ENCODE assay signal across 29 cellular contexts in the genomic region with DNA sequence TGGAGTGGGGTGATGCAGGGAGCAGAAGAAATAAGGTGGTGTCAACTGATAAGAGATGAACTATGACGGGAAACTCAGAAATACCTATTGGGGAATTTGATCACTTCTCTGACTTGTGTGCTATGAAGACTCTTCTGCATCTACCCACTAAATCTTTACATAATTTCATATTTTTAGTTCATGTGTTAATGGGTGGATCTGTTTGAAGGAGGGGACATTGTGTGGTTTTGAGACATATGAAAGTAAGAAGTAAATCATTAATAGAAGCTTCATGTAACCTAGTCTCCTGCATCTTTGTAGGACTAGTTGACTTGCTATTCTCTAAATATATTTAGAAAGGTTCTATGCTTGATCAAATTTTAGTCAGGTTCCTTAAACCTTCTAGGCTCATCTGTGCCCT.
"Had no signal": no experiment of that assay in that cellular context is flagged by ENCODE, and none has a peak within 500 bp of the region (broad histone marks: within the 10 kb centered on the region; RNA-seq: fewer than 3 reads in every experiment).

No MANE protein-coding gene starts in this region.

- H3K4me3 Mint-ChIP-seq: dendritic cell treated with granulocyte-macrophage colony-stimulating factor and Interleukin-4, amounts not matched to agents 40 ng/mL and 50 ng/mL, for 4 days; effector memory CD8-positive, alpha-beta T cell; endodermal cell had no signal

- H3K4me3 ChIP-seq: colonic mucosa, coronary artery, dorsolateral prefrontal cortex, esophagus muscularis mucosa, esophagus squamous epithelium, gastrocnemius medialis, gastroesophageal sphincter, heart left ventricle, heart right ventricle had no signal

- H3K4me1 Mint-ChIP-seq: endodermal cell had no signal

- H3K27me3 Mint-ChIP-seq: dendritic cell treated with granulocyte-macrophage colony-stimulating factor and Interleukin-4, amounts not matched to agents 40 ng/mL and 50 ng/mL, for 4 days; effector memory CD8-positive, alpha-beta T cell had no signal

- FAIRE-seq: colon, endometrium, endothelial cell of umbilical vein, frontal cortex had no signal

- H3K4me1 ChIP-seq: colonic mucosa, esophagus muscularis mucosa, esophagus squamous epithelium, foreskin keratinocyte, gastrocnemius medialis, gastroesophageal sphincter, heart left ventricle, heart right ventricle had no signal

- H3K27ac ChIP-seq: colonic mucosa, coronary artery, dorsolateral prefrontal cortex, epithelial cell of prostate, esophagus muscularis mucosa, esophagus squamous epithelium, foreskin keratinocyte, gastrocnemius medialis, gastroesophageal sphincter, heart left ventricle, heart right ventricle had no signal

- H3K9me3 Mint-ChIP-seq: endodermal cell had no signal

- ATAC-seq: effector memory CD8-positive, alpha-beta T cell; esophagus mucosa; foreskin keratinocyte; gastrocnemius medialis; gastroesophageal sphincter; heart left ventricle; heart right ventricle had no signal

- H3K27me3 ChIP-seq: colonic mucosa, dorsolateral prefrontal cortex, esophagus muscularis mucosa, esophagus squamous epithelium, gastrocnemius medialis, gastroesophageal sphincter, heart left ventricle, heart right ventricle had no signal

- H3K27ac Mint-ChIP-seq: dendritic cell treated with granulocyte-macrophage colony-stimulating factor and Interleukin-4, amounts not matched to agents 40 ng/mL and 50 ng/mL, for 4 days; effector memory CD8-positive, alpha-beta T cell; endodermal cell had no signal

- H3K9me3 ChIP-seq: colonic mucosa, esophagus muscularis mucosa, esophagus squamous epithelium, gastrocnemius medialis, gastroesophageal sphincter, heart left ventricle, heart right ventricle had no signal

- H3K36me3 ChIP-seq: colonic mucosa, esophagus muscularis mucosa, esophagus squamous epithelium, gastrocnemius medialis, gastroesophageal sphincter, heart left ventricle, heart right ventricle had no signal

- DNase-seq: colonic mucosa; cortex of kidney; dermis blood vessel endothelial cell; dorsolateral prefrontal cortex; effector CD4-positive, alpha-beta T cell; effector CD8-positive, alpha-beta T cell; effector memory CD4-positive, alpha-beta T cell; effector memory CD8-positive, alpha-beta T cell; endodermal cell; erythroblast; esophagus squamous epithelium; foreskin fibroblast; foreskin keratinocyte; foreskin melanocyte; gastrocnemius medialis; glutamatergic neuron; head of caudate nucleus; heart left ventricle; heart right ventricle had no signal
